In the genomic region with DNA sequence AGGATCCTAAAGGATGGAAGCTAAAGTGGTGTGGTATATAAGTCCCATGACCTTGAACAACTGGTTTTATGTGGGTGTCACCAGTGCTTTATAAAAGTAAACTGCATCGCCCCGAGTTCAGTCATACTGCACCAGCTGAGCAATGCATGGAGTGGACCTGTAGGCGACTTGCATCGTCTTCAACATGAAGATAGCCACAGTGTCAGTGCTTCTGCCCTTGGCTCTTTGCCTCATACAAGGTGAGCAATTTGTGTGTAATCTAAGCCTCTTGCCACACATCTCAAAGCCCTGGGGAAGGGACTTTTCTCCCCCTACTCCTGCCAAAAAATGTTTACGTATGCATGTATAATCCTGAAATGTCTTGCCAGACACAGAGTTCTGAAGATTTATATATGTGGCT, we compare ENCODE assay signal across 17 cellular contexts. TPM values are rescaled to one million over a fixed set of nuclear protein-coding genes. Genes with fewer than 3 reads are reported as not detected.
"Had no signal": no experiment of that assay in that cellular context is flagged by ENCODE, and none has a peak within 500 bp of the region (broad histone marks: within the 10 kb centered on the region; RNA-seq: fewer than 3 reads in every experiment).

A gene with protein sequence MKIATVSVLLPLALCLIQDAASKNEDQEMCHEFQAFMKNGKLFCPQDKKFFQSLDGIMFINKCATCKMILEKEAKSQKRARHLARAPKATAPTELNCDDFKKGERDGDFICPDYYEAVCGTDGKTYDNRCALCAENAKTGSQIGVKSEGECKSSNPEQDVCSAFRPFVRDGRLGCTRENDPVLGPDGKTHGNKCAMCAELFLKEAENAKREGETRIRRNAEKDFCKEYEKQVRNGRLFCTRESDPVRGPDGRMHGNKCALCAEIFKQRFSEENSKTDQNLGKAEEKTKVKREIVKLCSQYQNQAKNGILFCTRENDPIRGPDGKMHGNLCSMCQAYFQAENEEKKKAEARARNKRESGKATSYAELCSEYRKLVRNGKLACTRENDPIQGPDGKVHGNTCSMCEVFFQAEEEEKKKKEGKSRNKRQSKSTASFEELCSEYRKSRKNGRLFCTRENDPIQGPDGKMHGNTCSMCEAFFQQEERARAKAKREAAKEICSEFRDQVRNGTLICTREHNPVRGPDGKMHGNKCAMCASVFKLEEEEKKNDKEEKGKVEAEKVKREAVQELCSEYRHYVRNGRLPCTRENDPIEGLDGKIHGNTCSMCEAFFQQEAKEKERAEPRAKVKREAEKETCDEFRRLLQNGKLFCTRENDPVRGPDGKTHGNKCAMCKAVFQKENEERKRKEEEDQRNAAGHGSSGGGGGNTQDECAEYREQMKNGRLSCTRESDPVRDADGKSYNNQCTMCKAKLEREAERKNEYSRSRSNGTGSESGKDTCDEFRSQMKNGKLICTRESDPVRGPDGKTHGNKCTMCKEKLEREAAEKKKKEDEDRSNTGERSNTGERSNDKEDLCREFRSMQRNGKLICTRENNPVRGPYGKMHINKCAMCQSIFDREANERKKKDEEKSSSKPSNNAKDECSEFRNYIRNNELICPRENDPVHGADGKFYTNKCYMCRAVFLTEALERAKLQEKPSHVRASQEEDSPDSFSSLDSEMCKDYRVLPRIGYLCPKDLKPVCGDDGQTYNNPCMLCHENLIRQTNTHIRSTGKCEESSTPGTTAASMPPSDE (plus strand): TSS at position 120 of the 400 bp plus-strand sequence. CDS start 65 bp downstream, at position 185.

- H3K36me3 ChIP-seq: ascending aorta, left lung, upper lobe of right lung had no signal

- ATAC-seq: activated T-helper 17 cell treated with anti-CD3 and anti-CD28 coated beads, Interleukin-2, amount 50 U/mL, for 72 hours; left lung; natural killer cell; upper lobe of right lung had no signal

- H3K4me3 ChIP-seq: ascending aorta, hepatocyte, left lung, upper lobe of right lung had no signal

- H3K27me3 ChIP-seq: ascending aorta, hepatocyte, left lung, upper lobe of right lung had no signal

- H2AFZ ChIP-seq: hepatocyte had no signal

- DNase-seq: activated CD4-positive, alpha-beta T cell treated with anti-CD3 and anti-CD28 coated beads for 1 hour; activated CD4-positive, alpha-beta T cell treated with anti-CD3 and anti-CD28 coated beads, Interleukin-2, amount 50 U/mL, for 4 hours; activated naive CD4-positive, alpha-beta T cell treated with anti-CD3 and anti-CD28 coated beads for 36 hours; erythroblast; islet precursor cell; left lung; mesenchymal stem cell; natural killer cell; nucleus accumbens; posterior cingulate gyrus; stimulated activated CD4-positive, alpha-beta T cell treated with anti-CD3 and anti-CD28 coated beads, Interleukin-2, amount 100 ng/mL, for 48 hours; stimulated activated naive CD4-positive, alpha-beta T cell treated with Interleukin-2 at 50 U/mL for 16 hours; upper lobe of right lung had no signal

- H3K79me2 ChIP-seq: hepatocyte had no signal

- H3K27ac ChIP-seq: ascending aorta, hepatocyte, left lung, upper lobe of right lung had no signal

- H3K4me1 ChIP-seq: ascending aorta, left lung, upper lobe of right lung had no signal

- H3K4me2 ChIP-seq: hepatocyte had no signal

- H3K9me3 ChIP-seq: ascending aorta, left lung, upper lobe of right lung had no signal

RNA-seq across cellular contexts. Expression of the gene that starts here (rescaled TPM):
- total RNA-seq: activated naive CD4-positive, alpha-beta T cell treated with anti-CD3 and anti-CD28 coated beads for 36 hours; activated T-helper 17 cell treated with anti-CD3 and anti-CD28 coated beads, Interleukin-2, amount 50 U/mL, for 72 hours; ascending aorta; dermis microvascular lymphatic vessel endothelial cell; natural killer cell had no signal
